In genomic region chr2:130372833-130373807, GRCh38 we compare ENCODE assay signal across 1 cellular context.
TF ChIP-seq lines count a peak whose summit lies in the region.

No MANE protein-coding gene starts in this region.

TF ChIP-seq in GM12878, 131 proteins besides CTCF, POLR2A, EP300 and RAD21:
- TF ChIP-seq NBN (IDR thresholded peaks at IDR 0.05), result 0 out of 2 replicates have a peak, but pooled peaks have one; percentile 41
- TF ChIP-seq MTA2 (IDR thresholded peaks at IDR 0.05; ENCODE audit: low read depth), result peak; percentile 30; the same call in 1 of the 2 replicates
- peak; percentile 5; the same call in 1 of the 2 replicates for TF ChIP-seq CHD1 (IDR thresholded peaks at IDR 0.05; ENCODE audit: low read depth, low read length)
- 0 out of 2 replicates have a peak, but pooled peaks have one; percentile 5 for TF ChIP-seq SMAD5 (IDR thresholded peaks at IDR 0.05; ENCODE audit: low read depth)
- TF ChIP-seq LARP7 (IDR thresholded peaks at IDR 0.05), result peak; percentile 0; the same call in 1 of the 2 replicates
- peak; percentile 39; the same call in 1 of the 2 replicates for TF ChIP-seq MLLT1 (IDR thresholded peaks at IDR 0.05)
- no peak for TF ChIP-seq TARDBP (IDR thresholded peaks at IDR 0.05; ENCODE audit: borderline replicate concordance)
- 0 out of 2 replicates have a peak, but pooled peaks have one; percentile 11 for TF ChIP-seq MXI1 (IDR thresholded peaks at IDR 0.05; ENCODE audit: low read depth, low read length)
- TF ChIP-seq ZNF207 (IDR thresholded peaks at IDR 0.05; ENCODE audit: borderline replicate concordance), result no peak
- no peak for TF ChIP-seq SPI1 (IDR thresholded peaks at IDR 0.05; ENCODE audit: borderline replicate concordance, insufficient read depth, low read depth, low read length)
